In genomic region chr15:52414936-52415335, GRCh38 we compare ENCODE assay signal across 19 cellular contexts.
"Had no signal": no experiment of that assay in that cellular context is flagged by ENCODE, and none has a peak within 500 bp of the region (broad histone marks: within the 10 kb centered on the region; RNA-seq: fewer than 3 reads in every experiment).

No MANE protein-coding gene starts in this region.

- H3K27ac ChIP-seq: adrenal gland, breast epithelium, neural progenitor cell had no signal

- H3K27me3 ChIP-seq: adrenal gland, breast epithelium, neural progenitor cell had no signal

- H2AFZ ChIP-seq: neural progenitor cell had no signal

- H3K4me1 Mint-ChIP-seq: activated naive CD4-positive, alpha-beta T cell treated with anti-CD3 and anti-CD28 coated beads, Interleukin-2, amount 50 U/mL, for 24 hours; neural progenitor cell had no signal

- H3K36me3 ChIP-seq: adrenal gland, breast epithelium, neural progenitor cell had no signal

- DNase-seq: activated CD4-positive, alpha-beta memory T cell treated with anti-CD3 and anti-CD28 coated beads, Interleukin-2, amount 10 ng/mL, durations not matched to agents 7 days and 5 days; activated CD4-positive, alpha-beta T cell treated with anti-CD3 and anti-CD28 coated beads for 48 hours; activated CD4-positive, CD25-positive, alpha-beta regulatory T cell; activated T-cell treated with anti-CD3 and anti-CD28 coated beads, Interleukin-2, amount 50 U/mL, for 24 hours; adrenal gland; cortex of kidney; effector memory CD4-positive, alpha-beta T cell; mesenchymal stem cell; naive thymus-derived CD4-positive, alpha-beta T cell; stimulated activated CD4-positive, alpha-beta T cell treated with anti-CD3 and anti-CD28 coated beads, Interleukin-12 subunit alpha, Interleukin-12 subunit beta, amount 100 ng/mL, for 4 hours; stimulated activated CD4-positive, alpha-beta T cell treated with anti-CD3 and anti-CD28 coated beads, Interleukin-1b, Interleukin-23, amount 100 ng/mL, for 48 hours; stimulated activated CD8-positive, alpha-beta memory T cell treated with anti-CD3 and anti-CD28 coated beads, Interleukin-4, amount 100 ng/mL, for 48 hours; stimulated activated naive CD4-positive, alpha-beta T cell had no signal

- H3K9ac ChIP-seq: neural progenitor cell had no signal

- H3K4me3 Mint-ChIP-seq: activated CD4-positive, alpha-beta memory T cell treated with anti-CD3 and anti-CD28 coated beads, Interleukin-2, amount 10 ng/mL, durations not matched to agents 7 days and 5 days; activated naive CD4-positive, alpha-beta T cell treated with anti-CD3 and anti-CD28 coated beads, Interleukin-2, amount 50 U/mL, for 24 hours; activated T-cell treated with anti-CD3 and anti-CD28 coated beads, Interleukin-2, amount 50 U/mL, for 24 hours; naive thymus-derived CD4-positive, alpha-beta T cell; neural progenitor cell had no signal

- ATAC-seq: naive thymus-derived CD4-positive, alpha-beta T cell had no signal

- H3K4me3 ChIP-seq: adrenal gland, breast epithelium, neural progenitor cell had no signal

- H3K27ac Mint-ChIP-seq: activated CD4-positive, alpha-beta memory T cell treated with anti-CD3 and anti-CD28 coated beads, Interleukin-2, amount 10 ng/mL, durations not matched to agents 7 days and 5 days; activated naive CD4-positive, alpha-beta T cell treated with anti-CD3 and anti-CD28 coated beads, Interleukin-2, amount 50 U/mL, for 24 hours; activated T-cell treated with anti-CD3 and anti-CD28 coated beads, Interleukin-2, amount 50 U/mL, for 24 hours; neural progenitor cell had no signal

- H3K9me3 Mint-ChIP-seq: activated CD4-positive, alpha-beta memory T cell treated with anti-CD3 and anti-CD28 coated beads, Interleukin-2, amount 10 ng/mL, durations not matched to agents 7 days and 5 days; activated naive CD4-positive, alpha-beta T cell treated with anti-CD3 and anti-CD28 coated beads, Interleukin-2, amount 50 U/mL, for 24 hours; activated T-cell treated with anti-CD3 and anti-CD28 coated beads, Interleukin-2, amount 50 U/mL, for 24 hours; naive thymus-derived CD4-positive, alpha-beta T cell; neural progenitor cell had no signal

- H3K9me3 ChIP-seq: adrenal gland, breast epithelium had no signal

- H3K27me3 Mint-ChIP-seq: activated CD4-positive, alpha-beta memory T cell treated with anti-CD3 and anti-CD28 coated beads, Interleukin-2, amount 10 ng/mL, durations not matched to agents 7 days and 5 days; activated naive CD4-positive, alpha-beta T cell treated with anti-CD3 and anti-CD28 coated beads, Interleukin-2, amount 50 U/mL, for 24 hours; activated T-cell treated with anti-CD3 and anti-CD28 coated beads, Interleukin-2, amount 50 U/mL, for 24 hours; naive thymus-derived CD4-positive, alpha-beta T cell; progenitor cell of endocrine pancreas had no signal

- H3K36me3 Mint-ChIP-seq: neural progenitor cell had no signal

- FAIRE-seq: astrocyte, TTC549 had no signal

- H3K4me1 ChIP-seq: adrenal gland, breast epithelium, neural progenitor cell had no signal

- H3K4me2 ChIP-seq: neural progenitor cell had no signal
